ENCODE assay signal across 1 cellular context in genomic region chr4:118762753-118763477, GRCh38.
TF ChIP-seq lines count a peak whose summit lies in the region.

No MANE protein-coding gene starts in this region.

TF ChIP-seq in K562, 482 proteins besides CTCF, POLR2A, EP300 and RAD21:
- peak; percentile 52; the same call in 1 of the 2 replicates for TF ChIP-seq CEBPB (tag; IDR thresholded peaks at IDR 0.05)
- TF ChIP-seq DIDO1 (tag; IDR thresholded peaks at IDR 0.05; ENCODE audit: low read depth) = no peak
- no peak for TF ChIP-seq CBX8 (IDR thresholded peaks at IDR 0.05; ENCODE audit: borderline replicate concordance, extremely low read depth, low read depth, low read length, poor library complexity, severe bottlenecking)
